8 cellular contexts compared by ENCODE assay signal in genomic region chr15:84601555-84601838, GRCh38. TPM values are rescaled to one million over a fixed set of nuclear protein-coding genes. Genes with fewer than 3 reads are reported as not detected.
DNase-seq lines count a peak whose midpoint lies in the region; ATAC-seq and TF ChIP-seq lines count a peak whose summit lies in the region.

No MANE protein-coding gene starts in this region.

- H3K36me3 ChIP-seq in cardiac muscle cell = peaks cover 9% of the 10 kb centered on the region
- peaks cover 16% of the 10 kb centered on the region for H3K36me3 ChIP-seq in brain microvascular endothelial cell (replicated peaks)
- H3K36me3 ChIP-seq in uterus = no peaks in the 10 kb centered on the region

- intact Hi-C loops in left cardiac atrium (cut with DNase I) (loop anchor here (5.0 kb wide), 2 partner anchors 51 to 56 kb away; partner anchors contain the start of genes NMB (in 1 of the 2) and WDR73 (in 1 of the 2)), uterus (cut with DNase I; ENCODE audit: low total_unique reads) (loop anchor here (10.0 kb wide), 1 partner anchor 53 kb away; the partner anchor contains the start of genes NMB and WDR73)

- peak overlapping the region; percentile 81 for H3K4me3 ChIP-seq in cardiac muscle cell
- H3K4me3 ChIP-seq in brain microvascular endothelial cell (ENCODE audit: low read depth, low read length) = peak overlapping the region; percentile 93
- peak overlapping the region; percentile 75 to 94 for H3K4me3 ChIP-seq in uterus

- H3K27me3 Mint-ChIP-seq in mesothelial cell of epicardium (ENCODE audit: low read depth) = no peaks in the 10 kb centered on the region

- H3K9me3 ChIP-seq in cardiac muscle cell (ENCODE audit: low read depth) = no peaks in the 10 kb centered on the region
- H3K9me3 ChIP-seq in uterus = no peaks in the 10 kb centered on the region

- no peak for ATAC-seq in left cardiac atrium
- ATAC-seq in HG03045 (IDR thresholded peaks at IDR 0.05; ENCODE audit: unreplicated experiment) = no peak

- H3K4me1 Mint-ChIP-seq in mesothelial cell of epicardium = peaks cover 35% of the 10 kb centered on the region

- TF ChIP-seq CTCF in cardiac muscle cell (IDR thresholded peaks at IDR 0.05; ENCODE audit: low read depth, low read length) (no peak), brain microvascular endothelial cell (IDR thresholded peaks at IDR 0.05; ENCODE audit: low read depth, low read length, missing control alignments) (no peak), mesothelial cell of epicardium (IDR thresholded peaks at IDR 0.05; ENCODE audit: unreplicated experiment) (no peak), uterus (IDR thresholded peaks at IDR 0.05) (no peak)

- H3K27ac ChIP-seq in cardiac muscle cell (no peak overlapping the region), brain microvascular endothelial cell (peak overlapping the region; percentile 78), uterus (peak overlapping the region; percentile 69 to 70)

- H3K27me3 ChIP-seq in cardiac muscle cell (no peaks in the 10 kb centered on the region), brain microvascular endothelial cell (replicated peaks) (no peaks in the 10 kb centered on the region), uterus (no peaks in the 10 kb centered on the region)

- TF ChIP-seq POLR2A in uterus (IDR thresholded peaks at IDR 0.05) = no peak

- H3K36me3 Mint-ChIP-seq in mesothelial cell of epicardium = peaks cover 20% of the 10 kb centered on the region

- peak overlapping the region; percentile 92 for H3K4me3 Mint-ChIP-seq in mesothelial cell of epicardium

- DNase-seq in cardiac muscle cell (ENCODE audit: low read depth in 1 of 2, low spot score in 1 of 2) (no peak), left cardiac atrium (no peak), brain microvascular endothelial cell (no peak), mesothelial cell of epicardium (ENCODE audit: low spot score in 2 of 2, unreplicated experiment in 2 of 2) (no peak), uterus (no peak), EL (no peak)
- DNase-seq in activated CD4-positive, alpha-beta T cell treated with anti-CD3 and anti-CD28 coated beads, Interleukin-2, amount 50 U/mL, for 1 hour = no peak

- in situ Hi-C loops in brain microvascular endothelial cell (cut with HindIII; ENCODE audit: low pct_ligation_motif_present, low sequenced_read_pairs) = no loop called here

- H3K4me1 ChIP-seq in cardiac muscle cell (ENCODE audit: low read depth) = no peaks in the 10 kb centered on the region
- no peaks in the 10 kb centered on the region for H3K4me1 ChIP-seq in uterus

- no peaks in the 10 kb centered on the region for H3K9me3 Mint-ChIP-seq in mesothelial cell of epicardium

- peak overlapping the region; percentile 91 for H3K27ac Mint-ChIP-seq in mesothelial cell of epicardium

RNA-seq across cellular contexts. Expression of gene ZSCAN2, which starts 0.7 kb away (rescaled TPM):
- total RNA-seq in cardiac muscle cell = 24.4 and 38.3 TPM in 2 replicates
- polyA plus RNA-seq in cardiac muscle cell = 24.8 and 28.1 TPM in 2 replicates
- total RNA-seq in left cardiac atrium = 1 to 10 TPM; 4.5 to 5.0 TPM
- total RNA-seq in mesothelial cell of epicardium = 41.7 to 45.6 TPM (median 45.1 TPM) in 3 replicates
- total RNA-seq in uterus = 10 to 100 TPM in 1 of 4 donors, 1 to 10 TPM in 2, under 1 TPM in 1; 0.59 to 30.0 (median 5.3) TPM

RNA-seq across cellular contexts. Expression of gene WDR73, which starts 52.6 kb away (rescaled TPM):
- total RNA-seq in cardiac muscle cell = 25.0 and 31.8 TPM in 2 replicates
- 39.6 and 50.4 TPM in 2 replicates for polyA plus RNA-seq in cardiac muscle cell
- 10 to 100 TPM; 13.0 to 14.7 TPM for total RNA-seq in left cardiac atrium
- total RNA-seq in mesothelial cell of epicardium = 47.5 to 49.3 TPM (median 49.3 TPM) in 3 replicates
- total RNA-seq in uterus = 10 to 100 TPM; 14.4 to 54.3 (median 39.3) TPM

RNA-seq across cellular contexts. Expression of gene NMB, which starts 56.5 kb away (rescaled TPM):
- total RNA-seq in cardiac muscle cell (4.1 and 6.4 TPM in 2 replicates), left cardiac atrium (10 to 100 TPM; 14.7 to 31.6 TPM), mesothelial cell of epicardium (6.4 to 7.6 TPM (median 6.7 TPM) in 3 replicates), uterus (10 to 100 TPM in 1 of 4 donors, 1 to 10 TPM in 3; 3.1 to 10.5 (median 7.4) TPM)
- polyA plus RNA-seq in cardiac muscle cell = 5.9 and 9.0 TPM in 2 replicates
